In the genomic region with DNA sequence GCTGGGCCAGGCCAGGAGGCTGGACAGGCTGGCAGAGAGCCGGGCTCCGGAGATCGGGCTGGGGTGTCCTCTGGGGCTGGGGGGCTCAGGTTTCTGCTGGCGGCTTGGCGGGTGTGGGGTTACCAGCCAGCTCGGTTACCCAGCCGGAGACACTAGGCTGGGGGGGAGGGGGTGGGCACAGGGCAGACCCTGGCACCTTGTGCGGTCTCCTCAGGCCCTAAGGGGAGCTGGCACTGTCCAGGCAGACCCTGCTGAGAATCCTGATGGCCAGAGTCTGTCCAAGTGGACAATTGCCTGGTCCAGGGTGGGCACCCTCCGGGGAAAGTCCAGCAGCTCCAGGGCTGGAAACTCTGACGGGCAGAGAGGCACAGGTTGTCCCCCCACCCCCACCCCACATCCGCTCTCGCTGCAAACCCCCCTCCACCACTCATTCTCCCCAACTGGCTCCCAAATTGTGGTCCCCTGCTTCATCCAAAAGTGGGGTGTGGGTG, we compare ENCODE assay signal across 11 cellular contexts. TPM values are rescaled to one million over a fixed set of nuclear protein-coding genes. Genes with fewer than 3 reads are reported as not detected.
DNase-seq lines count a peak whose midpoint lies in the region; ATAC-seq, FAIRE-seq and TF ChIP-seq lines count a peak whose summit lies in the region.
"Had no signal": no experiment of that assay in that cellular context is flagged by ENCODE, and none has a peak within 500 bp of the region (broad histone marks: within the 10 kb centered on the region; RNA-seq: fewer than 3 reads in every experiment).

No MANE protein-coding gene starts in this region.

- H3K27me3 ChIP-seq in CD4-positive, CD25-positive, alpha-beta regulatory T cell (ENCODE audit: control insufficient read depth, insufficient read depth, low read length), result no peaks in the 10 kb centered on the region
- H3K27me3 ChIP-seq in H1 (replicated peaks in 1 of 4; ENCODE audit: control insufficient read depth in 3 of 4, extremely low read depth in 1 of 4, insufficient read depth in 3 of 4, low read length in 3 of 4) (no peaks in the 10 kb centered on the region), neutrophil (no peaks in the 10 kb centered on the region)

- peaks cover 0 to 16% of the 10 kb centered on the region in 2 experiments for H4K20me1 ChIP-seq in H1 (replicated peaks in 1 of 2; ENCODE audit: control insufficient read depth in 1 of 2, insufficient read depth in 2 of 2, low read length in 2 of 2)

- H4K5ac ChIP-seq in H1 (ENCODE audit: insufficient read length, low read depth, low read length), result no peak overlapping the region

- TF ChIP-seq RAD21 in H1 (IDR thresholded peaks at IDR 0.05 in 1 of 2, conservative IDR thresholded peaks at IDR 0.05 in 1 of 2; ENCODE audit: low read depth in 2 of 2, low read length in 2 of 2), result no peak

- no peak for TF ChIP-seq CTCF in H1 (IDR thresholded peaks at IDR 0.05; ENCODE audit: control extremely low read depth in 1 of 3, insufficient read depth in 1 of 3, low read depth in 1 of 3, low read length in 3 of 3)
- no peak for TF ChIP-seq CTCF in neutrophil (IDR thresholded peaks at IDR 0.05)

- WGBS in H1 (ENCODE audit: extremely low coverage in 1 of 2, insufficient coverage in 1 of 2, insufficient read length in 1 of 2, insufficient replicate concordance in 2 of 2, low coverage in 1 of 2, low lambda C conversion rate in 2 of 2, missing lambda C conversion rate in 1 of 2), 2 experiments, result 91% methylated on average over 10 of the region's 12 CpGs; no CpG with 5 or more reads in 1 of the 2 experiments

- no peak overlapping the region for H3K23ac ChIP-seq in H1 (ENCODE audit: insufficient read length)

- no peak overlapping the region for H2BK12ac ChIP-seq in H1 (ENCODE audit: low read depth, low read length)

- peaks cover 17 to 87% (median 49%) of the 10 kb centered on the region in 4 donors for H3K4me1 Mint-ChIP-seq in CD4-positive, CD25-positive, alpha-beta regulatory T cell
- H3K4me1 Mint-ChIP-seq in activated CD4-positive, alpha-beta T cell treated with anti-CD3 and anti-CD28 coated beads, Interleukin-2, amount 10 ng/mL, durations not matched to agents 7 days and 5 days, result peaks cover 72% of the 10 kb centered on the region

- peak in 1 of 3 donors; percentile 61 for DNase-seq in CD4-positive, CD25-positive, alpha-beta regulatory T cell
- DNase-seq in activated CD4-positive, alpha-beta T cell treated with anti-CD3 and anti-CD28 coated beads, Interleukin-2, amount 10 ng/mL, durations not matched to agents 7 days and 5 days, result no peak
- DNase-seq in H1 (ENCODE audit: low read depth in 1 of 2, low spot score in 2 of 2) (no peak), COLO829 (ENCODE audit: low spot score) (no peak), HK-2 (ENCODE audit: unreplicated experiment) (no peak), SW 1271 (lab: John Stamatoyannopoulos, UW) (no peak)
- DNase-seq: NCI-H774 had no signal

- H2BK5ac ChIP-seq in H1 (ENCODE audit: low read depth, low read length), result peak overlapping the region; percentile 44; the same call in 1 of the 2 replicates

- no peak overlapping the region for H3K9ac ChIP-seq in H1 (replicated peaks in 1 of 4; ENCODE audit: extremely low read depth in 1 of 4, low read depth in 3 of 4, low read length in 3 of 4)
- H3K9ac ChIP-seq: KMS-11 had no signal

- no peak overlapping the region for H2BK15ac ChIP-seq in H1 (ENCODE audit: low read length)

- H3K14ac ChIP-seq in H1 (ENCODE audit: insufficient read length), result no peak overlapping the region

- H3K4ac ChIP-seq in H1 (replicated peaks; ENCODE audit: insufficient read length, low read depth, low read length), result no peak overlapping the region

- POLR2A ChIA-PET in activated CD4-positive, alpha-beta T cell treated with anti-CD3 and anti-CD28 coated beads, Interleukin-2, amount 10 ng/mL, durations not matched to agents 7 days and 5 days (lab: Charles Lee), result no interaction called here
- POLR2A ChIA-PET in H1 (lab: Charles Lee; ENCODE audit: partially characterized antibody), result interaction anchor here (0.9 to 14.8 kb wide), 5 partner anchors 6 to 54 kb away, joined by 3 to 128 read pairs (median 10); a partner anchor contains a TSS

- no peak overlapping the region for H2AK5ac ChIP-seq in H1 (ENCODE audit: low read depth, low read length)

- no peaks in the 10 kb centered on the region for H3K27me3 Mint-ChIP-seq in CD4-positive, CD25-positive, alpha-beta regulatory T cell
- no peaks in the 10 kb centered on the region for H3K27me3 Mint-ChIP-seq in activated CD4-positive, alpha-beta T cell treated with anti-CD3 and anti-CD28 coated beads, Interleukin-2, amount 10 ng/mL, durations not matched to agents 7 days and 5 days

- H3K4me3 Mint-ChIP-seq in CD4-positive, CD25-positive, alpha-beta regulatory T cell, result peak overlapping the region; percentile 94 to 99 (median 94)
- peak overlapping the region; percentile 99 for H3K4me3 Mint-ChIP-seq in activated CD4-positive, alpha-beta T cell treated with anti-CD3 and anti-CD28 coated beads, Interleukin-2, amount 10 ng/mL, durations not matched to agents 7 days and 5 days

- H2AFZ ChIP-seq in H1 (ENCODE audit: low read length), result no peak overlapping the region

- H3K9me3 Mint-ChIP-seq in CD4-positive, CD25-positive, alpha-beta regulatory T cell, result no peaks in the 10 kb centered on the region
- H3K9me3 Mint-ChIP-seq in activated CD4-positive, alpha-beta T cell treated with anti-CD3 and anti-CD28 coated beads, Interleukin-2, amount 10 ng/mL, durations not matched to agents 7 days and 5 days, result no peaks in the 10 kb centered on the region

- H2BK120ac ChIP-seq in H1 (replicated peaks; ENCODE audit: low read depth, low read length), result no peak overlapping the region

- H3K27ac Mint-ChIP-seq in CD4-positive, CD25-positive, alpha-beta regulatory T cell, result peak overlapping the region; percentile 91 to 97 (median 96)
- H3K27ac Mint-ChIP-seq in activated CD4-positive, alpha-beta T cell treated with anti-CD3 and anti-CD28 coated beads, Interleukin-2, amount 10 ng/mL, durations not matched to agents 7 days and 5 days, result peak overlapping the region; percentile 92

- peaks cover 2% of the 10 kb centered on the region; the same call in 1 of the 2 replicates for H3K23me2 ChIP-seq in H1 (ENCODE audit: low read depth, low read length)

- 0 out of 4 replicates have a peak overlapping the region, but pooled peaks have one; percentile 34 to 42 for H3K4me2 ChIP-seq in H1 (ENCODE audit: insufficient read depth in 1 of 2, low read depth in 2 of 2, low read length in 2 of 2)
- H3K4me2 ChIP-seq: KMS-11 had no signal

- no peak for TF ChIP-seq POLR2A in H1 (IDR thresholded peaks at IDR 0.05; ENCODE audit: control extremely low read depth in 1 of 2, low read depth in 2 of 2, low read length in 2 of 2)

- H4K8ac ChIP-seq in H1 (ENCODE audit: extremely low read depth, insufficient read depth, low read length), result no peak overlapping the region

- peaks cover 100% of the 10 kb centered on the region for H3K4me1 ChIP-seq in CD4-positive, CD25-positive, alpha-beta regulatory T cell (ENCODE audit: control insufficient read depth, insufficient read depth, low read length, poor library complexity, severe bottlenecking)
- H3K4me1 ChIP-seq in H1 (replicated peaks in 1 of 4; ENCODE audit: control insufficient read depth in 3 of 4, insufficient read depth in 4 of 4, low read length in 3 of 4), result peaks cover 14 to 63% (median 42%) of the 10 kb centered on the region in 4 experiments
- peaks cover 97 to 100% of the 10 kb centered on the region in 2 experiments for H3K4me1 ChIP-seq in neutrophil (ENCODE audit: control insufficient read depth in 1 of 2, insufficient read depth in 1 of 2, low read depth in 1 of 2, low read length in 1 of 2)

- peaks cover 5% of the 10 kb centered on the region for H3K36me3 Mint-ChIP-seq in CD4-positive, CD25-positive, alpha-beta regulatory T cell
- peaks cover 52% of the 10 kb centered on the region for H3K36me3 Mint-ChIP-seq in activated CD4-positive, alpha-beta T cell treated with anti-CD3 and anti-CD28 coated beads, Interleukin-2, amount 10 ng/mL, durations not matched to agents 7 days and 5 days (ENCODE audit: low read depth)

- peaks cover 0 to 55% of the 10 kb centered on the region in 2 experiments; a peak in 3 of 4 replicates for H3K79me2 ChIP-seq in H1 (ENCODE audit: control insufficient read depth in 1 of 2, insufficient read depth in 2 of 2, low read length in 2 of 2)

- FAIRE-seq in H1 (lab: Jason Lieb, UNC), result no peak

- no peak overlapping the region for H3K56ac ChIP-seq in H1 (replicated peaks; ENCODE audit: insufficient read length, low read depth, low read length)

- H3K4me3 ChIP-seq in CD4-positive, CD25-positive, alpha-beta regulatory T cell (ENCODE audit: low read depth, low read length), result peak overlapping the region; percentile 86
- H3K4me3 ChIP-seq in H1 (ENCODE audit: extremely low read depth in 1 of 4, insufficient read depth in 2 of 4, low read depth in 3 of 4, low read length in 4 of 4) (peak overlapping the region in 1 of 4 experiments; percentile 36; a peak in 2 of 8 replicates), neutrophil (ENCODE audit: low read depth in 1 of 2, low read length in 1 of 2) (peak overlapping the region; percentile 85 to 95)

- no peak overlapping the region for H2BK20ac ChIP-seq in H1 (ENCODE audit: low read length)

- CTCF ChIA-PET in activated CD4-positive, alpha-beta T cell treated with anti-CD3 and anti-CD28 coated beads, Interleukin-2, amount 10 ng/mL, durations not matched to agents 7 days and 5 days (lab: Charles Lee), result interaction anchor here (1.0 to 17.4 kb wide), 4 partner anchors 8 to 76 kb away, joined by 3 to 184 read pairs (median 28); a partner anchor contains a TSS
- CTCF ChIA-PET in H1 (lab: Charles Lee; ENCODE audit: partially characterized antibody), result interaction anchor here (0.5 to 18.6 kb wide), 10 partner anchors 9 to 120 kb away, joined by 3 to 354 read pairs (median 4); a partner anchor contains a TSS

- H3K79me1 ChIP-seq in H1 (ENCODE audit: low read depth, low read length), result peaks cover 20% of the 10 kb centered on the region

- no peaks in the 10 kb centered on the region for H3K9me3 ChIP-seq in CD4-positive, CD25-positive, alpha-beta regulatory T cell (ENCODE audit: control insufficient read depth in 2 of 2, low read length in 2 of 2)
- no peaks in the 10 kb centered on the region for H3K9me3 ChIP-seq in H1 (ENCODE audit: insufficient read depth in 2 of 2, low read depth in 1 of 2, low read length in 1 of 2)
- H3K9me3 ChIP-seq in neutrophil, result no peaks in the 10 kb centered on the region

- H4K91ac ChIP-seq in H1 (replicated peaks; ENCODE audit: insufficient read length, low read length), result no peak overlapping the region

- peak overlapping the region; percentile 84 for H3K27ac ChIP-seq in CD4-positive, CD25-positive, alpha-beta regulatory T cell (ENCODE audit: insufficient read depth, low read length, poor library complexity, severe bottlenecking)
- H3K27ac ChIP-seq in H1 (ENCODE audit: low read depth, low read length), result no peak overlapping the region
- peak overlapping the region; percentile 97 for H3K27ac ChIP-seq in neutrophil
- H3K27ac ChIP-seq: KMS-11 had no signal

- no peak for ATAC-seq in CD4-positive, CD25-positive, alpha-beta regulatory T cell (ENCODE audit: low read depth in 2 of 2)
- ATAC-seq in GM18867 (IDR thresholded peaks at IDR 0.05; ENCODE audit: unreplicated experiment), result no peak

- H3K36me3 ChIP-seq in CD4-positive, CD25-positive, alpha-beta regulatory T cell (ENCODE audit: control insufficient read depth, insufficient read depth, low read length), result peaks cover 4% of the 10 kb centered on the region
- H3K36me3 ChIP-seq in H1 (ENCODE audit: control insufficient read depth in 2 of 4, insufficient read depth in 4 of 4, low read length in 3 of 4) (peaks cover 0 to 4% (median 1%) of the 10 kb centered on the region in 4 experiments; a peak in 4 of 8 replicates), neutrophil (peaks cover 31% of the 10 kb centered on the region)

- TF ChIP-seq EP300 in H1 (IDR thresholded peaks at IDR 0.05; ENCODE audit: borderline replicate concordance in 1 of 2, low read depth in 2 of 2, low read length in 2 of 2), result no peak

- H3K18ac ChIP-seq in H1 (ENCODE audit: extremely low read depth, low read length), result peak overlapping the region; percentile 38; the same call in 1 of the 2 replicates

RNA-seq across cellular contexts. Expression of a gene that starts 6.7 kb away (rescaled TPM):
- 68.0 TPM for total RNA-seq in CD4-positive, CD25-positive, alpha-beta regulatory T cell
- polyA plus RNA-seq in CD4-positive, CD25-positive, alpha-beta regulatory T cell, result 1 to 10 TPM; 3.7 to 6.5 (median 5.3) TPM
- total RNA-seq in activated CD4-positive, alpha-beta T cell treated with anti-CD3 and anti-CD28 coated beads, Interleukin-2, amount 10 ng/mL, durations not matched to agents 7 days and 5 days, result 100 to 1,000 TPM; 112 to 127 TPM
- 22.1 and 24.5 TPM in 2 replicates for total RNA-seq in H1 (2021; fragmentation: NEBNext Ultra II Directional; extraction: Animal tissue kit (Norgen Biotek cat#: 25700))
- polyA plus RNA-seq in H1 (2011; rRNA removed), result 36.9 and 38.3 TPM in 2 replicates
- 28.7 TPM for polyA plus RNA-seq in H1 (2011; cell fraction: cytosol; rRNA removed)
- polyA plus RNA-seq in H1 (2011; cell fraction: nucleus; rRNA removed), result 38.2 TPM
- polyA plus RNA-seq in H1 (2012, experiment 1 of 2), result 11.5 to 24.0 TPM (median 20.2 TPM) in 4 replicates
- 15.2 TPM for polyA plus RNA-seq in H1 (2012, experiment 2 of 2)
- polyA plus RNA-seq in H1 (2013, experiment 1 of 2), result 8.9 TPM
- polyA plus RNA-seq in H1 (2013, experiment 2 of 2), result 9.4 TPM
- 16.1 and 19.4 TPM in 2 replicates for polyA minus RNA-seq in H1 (2011; rRNA and poly(A)+ RNA removed)
- 22.2 TPM for polyA minus RNA-seq in H1 (2011; cell fraction: cytosol; rRNA and poly(A)+ RNA removed)
- polyA minus RNA-seq in H1 (2011; cell fraction: nucleus; rRNA and poly(A)+ RNA removed), result 19.9 TPM

RNA-seq across cellular contexts. Expression of a gene that starts 15.9 kb away (rescaled TPM):
- not detected for total RNA-seq in CD4-positive, CD25-positive, alpha-beta regulatory T cell
- polyA plus RNA-seq in CD4-positive, CD25-positive, alpha-beta regulatory T cell, result not detected
- 1 to 10 TPM in 1 of 2 experiments, under 1 TPM in 1; 0.85 to 1.0 TPM for total RNA-seq in activated CD4-positive, alpha-beta T cell treated with anti-CD3 and anti-CD28 coated beads, Interleukin-2, amount 10 ng/mL, durations not matched to agents 7 days and 5 days
- 1.2 and 1.3 TPM in 2 replicates for total RNA-seq in H1 (2021; fragmentation: NEBNext Ultra II Directional; extraction: Animal tissue kit (Norgen Biotek cat#: 25700))
- polyA plus RNA-seq in H1 (2011; rRNA removed), result 1.1 TPM in 1 of 2 replicates, not detected in the other
- polyA plus RNA-seq in H1 (2011; cell fraction: cytosol; rRNA removed), result 0.23 TPM
- 1.5 TPM for polyA plus RNA-seq in H1 (2011; cell fraction: nucleus; rRNA removed)
- 0.32 TPM in 1 of 4 replicates, not detected in the others for polyA plus RNA-seq in H1 (2012, experiment 1 of 2)
- polyA plus RNA-seq in H1 (2012, experiment 2 of 2), result not detected
- polyA plus RNA-seq in H1 (2013, experiment 1 of 2), result 0.61 TPM
- not detected for polyA plus RNA-seq in H1 (2013, experiment 2 of 2)
- polyA minus RNA-seq in H1 (2011; rRNA and poly(A)+ RNA removed), result 6.1 and 8.4 TPM in 2 replicates
- polyA minus RNA-seq in H1 (2011; cell fraction: cytosol; rRNA and poly(A)+ RNA removed), result not detected
- polyA minus RNA-seq in H1 (2011; cell fraction: nucleus; rRNA and poly(A)+ RNA removed), result 15.3 TPM

RNA-seq across cellular contexts. Expression of a gene that starts 24.3 kb away (rescaled TPM):
- total RNA-seq in CD4-positive, CD25-positive, alpha-beta regulatory T cell, result 1.4 TPM
- polyA plus RNA-seq in CD4-positive, CD25-positive, alpha-beta regulatory T cell, result not detected
- total RNA-seq in activated CD4-positive, alpha-beta T cell treated with anti-CD3 and anti-CD28 coated beads, Interleukin-2, amount 10 ng/mL, durations not matched to agents 7 days and 5 days, result under 1 TPM; 0.50 to 0.73 TPM
- total RNA-seq in H1 (2021; fragmentation: NEBNext Ultra II Directional; extraction: Animal tissue kit (Norgen Biotek cat#: 25700)), result 0.43 TPM in 1 of 2 replicates, not detected in the other
- polyA plus RNA-seq in H1 (2011; rRNA removed), result 1.7 and 2.1 TPM in 2 replicates
- 1.9 TPM for polyA plus RNA-seq in H1 (2011; cell fraction: cytosol; rRNA removed)
- polyA plus RNA-seq in H1 (2011; cell fraction: nucleus; rRNA removed), result 10.2 TPM
- polyA plus RNA-seq in H1 (2012, experiment 1 of 2), result 0.26 to 1.0 TPM (median 0.74 TPM) in 4 replicates
- 0.13 TPM for polyA plus RNA-seq in H1 (2012, experiment 2 of 2)
- polyA plus RNA-seq in H1 (2013, experiment 1 of 2), result 0.53 TPM
- polyA plus RNA-seq in H1 (2013, experiment 2 of 2), result 0.26 TPM
- polyA minus RNA-seq in H1 (2011; rRNA and poly(A)+ RNA removed), result 0.07 and 1.6 TPM in 2 replicates
- polyA minus RNA-seq in H1 (2011; cell fraction: cytosol; rRNA and poly(A)+ RNA removed), result not detected
- 0.30 TPM for polyA minus RNA-seq in H1 (2011; cell fraction: nucleus; rRNA and poly(A)+ RNA removed)

RNA-seq across cellular contexts. Expression of a gene that starts 24.4 kb away (rescaled TPM):
- total RNA-seq in CD4-positive, CD25-positive, alpha-beta regulatory T cell, result 0.32 TPM
- polyA plus RNA-seq in CD4-positive, CD25-positive, alpha-beta regulatory T cell, result not detected
- not detected for total RNA-seq in activated CD4-positive, alpha-beta T cell treated with anti-CD3 and anti-CD28 coated beads, Interleukin-2, amount 10 ng/mL, durations not matched to agents 7 days and 5 days
- not detected in 2 replicates for total RNA-seq in H1 (2021; fragmentation: NEBNext Ultra II Directional; extraction: Animal tissue kit (Norgen Biotek cat#: 25700))
- polyA plus RNA-seq in H1 (2011; rRNA removed), result 0.03 TPM in 1 of 2 replicates, not detected in the other
- polyA plus RNA-seq in H1 (2011; cell fraction: cytosol; rRNA removed), result not detected
- polyA plus RNA-seq in H1 (2011; cell fraction: nucleus; rRNA removed), result 0.24 TPM
- polyA plus RNA-seq in H1 (2012, experiment 1 of 2), result 0.08 TPM in 1 of 4 replicates, not detected in the others
- polyA plus RNA-seq in H1 (2012, experiment 2 of 2), result not detected
- 0.06 TPM for polyA plus RNA-seq in H1 (2013, experiment 1 of 2)
- not detected for polyA plus RNA-seq in H1 (2013, experiment 2 of 2)
- not detected in 2 replicates for polyA minus RNA-seq in H1 (2011; rRNA and poly(A)+ RNA removed)
- polyA minus RNA-seq in H1 (2011; cell fraction: cytosol; rRNA and poly(A)+ RNA removed), result not detected
- not detected for polyA minus RNA-seq in H1 (2011; cell fraction: nucleus; rRNA and poly(A)+ RNA removed)
- total RNA-seq: dermis microvascular lymphatic vessel endothelial cell had no signal

RNA-seq across cellular contexts. Expression of a gene that starts 26.1 kb away (rescaled TPM):
- 39.1 TPM for total RNA-seq in CD4-positive, CD25-positive, alpha-beta regulatory T cell
- 10 to 100 TPM; 41.0 to 60.3 (median 44.0) TPM for polyA plus RNA-seq in CD4-positive, CD25-positive, alpha-beta regulatory T cell
- total RNA-seq in activated CD4-positive, alpha-beta T cell treated with anti-CD3 and anti-CD28 coated beads, Interleukin-2, amount 10 ng/mL, durations not matched to agents 7 days and 5 days, result 10 to 100 TPM; 41.2 to 41.3 TPM
- total RNA-seq in H1 (2021; fragmentation: NEBNext Ultra II Directional; extraction: Animal tissue kit (Norgen Biotek cat#: 25700)), result 97.4 and 104 TPM in 2 replicates
- 143 and 189 TPM in 2 replicates for polyA plus RNA-seq in H1 (2011; rRNA removed)
- polyA plus RNA-seq in H1 (2011; cell fraction: cytosol; rRNA removed), result 152 TPM
- 250 TPM for polyA plus RNA-seq in H1 (2011; cell fraction: nucleus; rRNA removed)
- polyA plus RNA-seq in H1 (2012, experiment 1 of 2), result 116 to 134 TPM (median 122 TPM) in 4 replicates
- 127 TPM for polyA plus RNA-seq in H1 (2012, experiment 2 of 2)
- polyA plus RNA-seq in H1 (2013, experiment 1 of 2), result 95.1 TPM
- polyA plus RNA-seq in H1 (2013, experiment 2 of 2), result 95.5 TPM
- polyA minus RNA-seq in H1 (2011; rRNA and poly(A)+ RNA removed), result 149 and 177 TPM in 2 replicates
- polyA minus RNA-seq in H1 (2011; cell fraction: cytosol; rRNA and poly(A)+ RNA removed), result 69.5 TPM
- polyA minus RNA-seq in H1 (2011; cell fraction: nucleus; rRNA and poly(A)+ RNA removed), result 81.1 TPM
